Comparison of ENCODE assay signal across 8 cellular contexts in the genomic region with DNA sequence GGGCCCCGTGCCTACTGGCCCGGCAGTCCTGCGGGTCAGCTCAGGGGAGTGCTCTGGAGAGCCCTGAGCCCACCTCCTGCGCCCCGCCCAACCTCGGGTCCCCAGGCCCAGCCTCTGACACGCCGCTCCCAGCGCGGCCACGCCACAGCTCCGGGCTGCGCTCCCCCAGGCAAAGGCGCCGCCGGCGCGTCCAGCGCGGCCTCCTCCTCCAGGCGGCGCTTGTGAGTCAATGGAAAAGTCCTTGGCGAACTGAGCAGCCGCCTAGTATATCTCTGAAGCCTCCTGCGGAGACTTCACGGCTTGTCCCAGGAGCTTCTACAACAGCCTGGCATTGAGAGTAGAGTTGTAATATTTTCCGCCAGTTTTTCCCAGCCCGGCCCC. TPM values are rescaled to one million over a fixed set of nuclear protein-coding genes. Genes with fewer than 3 reads are reported as not detected.
DNase-seq lines count a peak whose midpoint lies in the region; ATAC-seq and TF ChIP-seq lines count a peak whose summit lies in the region.

No MANE protein-coding gene starts in this region.

- H3K36me3 Mint-ChIP-seq in activated CD4-positive, alpha-beta memory T cell treated with anti-CD3 and anti-CD28 coated beads for 36 hours: no peaks in the 10 kb centered on the region

- peak overlapping the region; percentile 66 for H3K4me3 Mint-ChIP-seq in activated CD4-positive, alpha-beta memory T cell treated with anti-CD3 and anti-CD28 coated beads for 36 hours

- H3K9me3 Mint-ChIP-seq in activated CD4-positive, alpha-beta memory T cell treated with anti-CD3 and anti-CD28 coated beads for 36 hours: no peaks in the 10 kb centered on the region

- DNase-seq in NCI-H1092 treated with DMSO at 0.1 percent for 48 hours (lab: John Stamatoyannopoulos, UW) (peak; percentile 26), lower lobe of right lung (peak; percentile 76)
- DNase-seq in activated CD4-positive, alpha-beta memory T cell treated with anti-CD3 and anti-CD28 coated beads for 36 hours: peak; percentile 82
- peak; percentile 44 for DNase-seq in effector CD8-positive, alpha-beta T cell (lab: John Stamatoyannopoulos, UW)
- DNase-seq in stimulated activated CD4-positive, alpha-beta T cell treated with anti-CD3 and anti-CD28 coated beads, Interleukin-4, amount 100 ng/mL, for 4 hours: peak; percentile 61 to 77

- intact Hi-C loops in activated CD4-positive, alpha-beta memory T cell treated with anti-CD3 and anti-CD28 coated beads for 36 hours (cut with micrococcal nuclease): loop anchor here (1.0 to 10.0 kb wide), 3 partner anchors 29 to 352 kb away; a partner anchor contains a TSS
- intact Hi-C loops in lower lobe of right lung (cut with DNase I): no loop called here

- H3K27me3 Mint-ChIP-seq in activated CD4-positive, alpha-beta memory T cell treated with anti-CD3 and anti-CD28 coated beads for 36 hours: peaks cover 44% of the 10 kb centered on the region

- peaks cover 6% of the 10 kb centered on the region for H3K4me1 Mint-ChIP-seq in activated CD4-positive, alpha-beta memory T cell treated with anti-CD3 and anti-CD28 coated beads for 36 hours (ENCODE audit: low read depth)

- POLR2A ChIA-PET in activated CD4-positive, alpha-beta memory T cell treated with anti-CD3 and anti-CD28 coated beads for 36 hours (lab: Charles Lee): interaction anchor here (0.7 to 1.4 kb wide), 2 partner anchors 9 to 22 kb away, joined by 3 read pairs; no protein-coding TSS in a partner anchor

- peak; percentile 94 for TF ChIP-seq CTCF in 22Rv1 (IDR thresholded peaks at IDR 0.05)
- peak; percentile 94 for TF ChIP-seq CTCF in lower lobe of right lung (IDR thresholded peaks at IDR 0.05)

- CTCF ChIA-PET in activated CD4-positive, alpha-beta memory T cell treated with anti-CD3 and anti-CD28 coated beads for 36 hours (lab: Charles Lee): interaction anchor here (0.6 to 2.0 kb wide), 11 partner anchors 9 to 351 kb away, joined by 3 to 17 read pairs (median 4); a partner anchor contains a TSS

- peaks cover 34% of the 10 kb centered on the region for H3K4me1 ChIP-seq in lower lobe of right lung

- H3K27ac Mint-ChIP-seq in activated CD4-positive, alpha-beta memory T cell treated with anti-CD3 and anti-CD28 coated beads for 36 hours: no peak overlapping the region

- peak; percentile 55 for ATAC-seq in GM18858 (IDR thresholded peaks at IDR 0.05; ENCODE audit: unreplicated experiment)
- ATAC-seq in lower lobe of right lung: peak; percentile 91 to 95
- no peak for ATAC-seq in GM18519 (IDR thresholded peaks at IDR 0.05; ENCODE audit: low FRiP score, unreplicated experiment)

- H3K36me3 ChIP-seq in lower lobe of right lung: no peaks in the 10 kb centered on the region

- no peaks in the 10 kb centered on the region for H3K9me3 ChIP-seq in lower lobe of right lung

- H3K27ac ChIP-seq in 22Rv1 (peak overlapping the region; percentile 27; the same call in 1 of the 2 replicates), lower lobe of right lung (peak overlapping the region; percentile 60)

- H3K4me3 ChIP-seq in lower lobe of right lung: peak overlapping the region; percentile 61

- peaks cover 51% of the 10 kb centered on the region for H3K27me3 ChIP-seq in lower lobe of right lung (ENCODE audit: low read depth)

RNA-seq across cellular contexts. Expression of a gene that starts 29.5 kb away (rescaled TPM):
- total RNA-seq in activated CD4-positive, alpha-beta memory T cell treated with anti-CD3 and anti-CD28 coated beads for 36 hours: 10 to 100 TPM; 25.5 to 25.9 TPM
- total RNA-seq in lower lobe of right lung: 12.5 TPM

Comparison
In these comparisons a context has a peak if more than half of its experiments do, and no peak if none do; other contexts are left out.
1. DNase-seq: peak in every context shown above with its lines; median percentile 82 in activated CD4-positive, alpha-beta memory T cell treated with anti-CD3 and anti-CD28 coated beads for 36 hours; 76 in lower lobe of right lung; 69 in stimulated activated CD4-positive, alpha-beta T cell treated with anti-CD3 and anti-CD28 coated beads, Interleukin-4, amount 100 ng/mL, for 4 hours; 44 in effector CD8-positive, alpha-beta T cell; 26 in NCI-H1092 treated with DMSO at 0.1 percent for 48 hours.